ENCODE assay signal across 19 cellular contexts in genomic region chr6:10268111-10268510, GRCh38.
DNase-seq lines count a peak whose midpoint lies in the region; ATAC-seq, FAIRE-seq and TF ChIP-seq lines count a peak whose summit lies in the region.
"Had no signal": no experiment of that assay in that cellular context is flagged by ENCODE, and none has a peak within 500 bp of the region (broad histone marks: within the 10 kb centered on the region; RNA-seq: fewer than 3 reads in every experiment).

No MANE protein-coding gene starts in this region.

- DNase-seq in NCI-H69 (lab: John Stamatoyannopoulos, UW): peak; percentile 22
- peak in 1 of 2 experiments; percentile 57 for DNase-seq in H1 (ENCODE audit: low read depth in 1 of 2, low spot score in 2 of 2)
- peak; percentile 51 for DNase-seq in iPS-NIHi11 (ENCODE audit: low spot score)
- no peak for DNase-seq in posterior vena cava (ENCODE audit: low spot score)
- DNase-seq in activated CD8-positive, alpha-beta T cell treated with anti-CD3 and anti-CD28 coated beads, Interleukin-2, amount 10 ng/mL, durations not matched to agents 7 days and 5 days: no peak
- no peak for DNase-seq in GM19239 (ENCODE audit: insufficient read length, low spot score)
- DNase-seq in NCI-H1105 (lab: John Stamatoyannopoulos, UW): no peak
- DNase-seq: COR-L47, DMS153, EL, MG63, NCI-H1092 treated with DMSO at 0.1 percent for 48 hours, NCI-H187 treated with DMSO at 0.1 percent for 48 hours, RPMI8226 had no signal

- no peaks in the 10 kb centered on the region for H3K36me3 Mint-ChIP-seq in activated CD8-positive, alpha-beta T cell treated with anti-CD3 and anti-CD28 coated beads, Interleukin-2, amount 10 ng/mL, durations not matched to agents 7 days and 5 days (ENCODE audit: low read depth)
- H3K36me3 Mint-ChIP-seq: CD14-positive monocyte had no signal

- H2AFZ ChIP-seq in H1 (ENCODE audit: low read length): no peak overlapping the region

- no peaks in the 10 kb centered on the region for H3K79me1 ChIP-seq in H1 (ENCODE audit: low read depth, low read length)

- no peak overlapping the region for H2BK15ac ChIP-seq in H1 (ENCODE audit: low read length)

- H3K4me2 ChIP-seq in H1 (ENCODE audit: insufficient read depth in 1 of 2, low read depth in 2 of 2, low read length in 2 of 2): peak overlapping the region; percentile 58 to 73
- H3K4me2 ChIP-seq: A549 had no signal

- no peaks in the 10 kb centered on the region for H3K27me3 Mint-ChIP-seq in activated CD8-positive, alpha-beta T cell treated with anti-CD3 and anti-CD28 coated beads, Interleukin-2, amount 10 ng/mL, durations not matched to agents 7 days and 5 days (ENCODE audit: low read depth)

- H2AK5ac ChIP-seq in H1 (ENCODE audit: low read depth, low read length): no peak overlapping the region

- CTCF ChIA-PET in H1 (lab: Charles Lee; ENCODE audit: partially characterized antibody): interaction anchor here (0.6 to 4.0 kb wide), 6 partner anchors 10 to 237 kb away, joined by 3 to 20 read pairs (median 4); no protein-coding TSS in a partner anchor
- CTCF ChIA-PET in activated CD8-positive, alpha-beta T cell treated with anti-CD3 and anti-CD28 coated beads, Interleukin-2, amount 10 ng/mL, durations not matched to agents 7 days and 5 days (lab: Charles Lee): no interaction called here

- H3K18ac ChIP-seq in H1 (ENCODE audit: extremely low read depth, low read length): peak overlapping the region; percentile 84

- H3K27ac ChIP-seq in H1 (ENCODE audit: low read depth, low read length): peak overlapping the region; percentile 55
- H3K27ac ChIP-seq: HL-60 had no signal

- H4K5ac ChIP-seq in H1 (ENCODE audit: insufficient read length, low read depth, low read length): no peak overlapping the region

- H3K79me2 ChIP-seq in H1 (ENCODE audit: control insufficient read depth in 1 of 2, insufficient read depth in 2 of 2, low read length in 2 of 2): no peaks in the 10 kb centered on the region

- FAIRE-seq in H1 (lab: Jason Lieb, UNC) (peak; percentile 81), GM19239 (lab: Jason Lieb, UNC) (no peak)
- FAIRE-seq: A549, GM18507 had no signal

- H3K4me3 ChIP-seq in H1 (ENCODE audit: extremely low read depth in 1 of 4, insufficient read depth in 2 of 4, low read depth in 3 of 4, low read length in 4 of 4): peak overlapping the region in 1 of 4 experiments; percentile 29; a peak in 3 of 8 replicates
- H3K4me3 ChIP-seq: A549, MG63 had no signal

- no peak overlapping the region for H3K4ac ChIP-seq in H1 (replicated peaks; ENCODE audit: insufficient read length, low read depth, low read length)

- H3K27me3 ChIP-seq in H1 (replicated peaks in 1 of 4; ENCODE audit: control insufficient read depth in 3 of 4, extremely low read depth in 1 of 4, insufficient read depth in 3 of 4, low read length in 3 of 4): no peaks in the 10 kb centered on the region
- H3K27me3 ChIP-seq: MG63 had no signal

- peak overlapping the region; percentile 14; the same call in 1 of the 2 replicates for H2BK5ac ChIP-seq in H1 (ENCODE audit: low read depth, low read length)

- no peak overlapping the region for H3K27ac Mint-ChIP-seq in activated CD8-positive, alpha-beta T cell treated with anti-CD3 and anti-CD28 coated beads, Interleukin-2, amount 10 ng/mL, durations not matched to agents 7 days and 5 days
- H3K27ac Mint-ChIP-seq: CD14-positive monocyte had no signal

- peak overlapping the region; percentile 52; the same call in 1 of the 2 replicates for H2BK20ac ChIP-seq in H1 (ENCODE audit: low read length)

- no peaks in the 10 kb centered on the region for H3K4me1 Mint-ChIP-seq in activated CD8-positive, alpha-beta T cell treated with anti-CD3 and anti-CD28 coated beads, Interleukin-2, amount 10 ng/mL, durations not matched to agents 7 days and 5 days (ENCODE audit: low read depth)
- H3K4me1 Mint-ChIP-seq: CD14-positive monocyte had no signal

- no peaks in the 10 kb centered on the region for H4K20me1 ChIP-seq in H1 (replicated peaks in 1 of 2; ENCODE audit: control insufficient read depth in 1 of 2, insufficient read depth in 2 of 2, low read length in 2 of 2)

- no peaks in the 10 kb centered on the region for H3K9me3 Mint-ChIP-seq in activated CD8-positive, alpha-beta T cell treated with anti-CD3 and anti-CD28 coated beads, Interleukin-2, amount 10 ng/mL, durations not matched to agents 7 days and 5 days (ENCODE audit: insufficient read depth)

- no peak for TF ChIP-seq CTCF in H1 (IDR thresholded peaks at IDR 0.05; ENCODE audit: control extremely low read depth in 1 of 3, insufficient read depth in 1 of 3, low read depth in 1 of 3, low read length in 3 of 3)

- H3K23me2 ChIP-seq in H1 (ENCODE audit: low read depth, low read length): no peaks in the 10 kb centered on the region

- no peaks in the 10 kb centered on the region for H3K36me3 ChIP-seq in ES-I3 (ENCODE audit: insufficient read depth, low read length)
- no peaks in the 10 kb centered on the region for H3K36me3 ChIP-seq in H1 (ENCODE audit: control insufficient read depth in 2 of 4, insufficient read depth in 4 of 4, low read length in 3 of 4)
- H3K36me3 ChIP-seq: MG63 had no signal

- no peak overlapping the region for H3K14ac ChIP-seq in H1 (ENCODE audit: insufficient read length)

- POLR2A ChIA-PET in H1 (lab: Charles Lee; ENCODE audit: partially characterized antibody): interaction anchor here (0.6 kb wide), 1 partner anchor 171 kb away, joined by 3 read pairs; no protein-coding TSS in a partner anchor
- POLR2A ChIA-PET in activated CD8-positive, alpha-beta T cell treated with anti-CD3 and anti-CD28 coated beads, Interleukin-2, amount 10 ng/mL, durations not matched to agents 7 days and 5 days (lab: Charles Lee): no interaction called here

- WGBS in H1 (ENCODE audit: extremely low coverage in 1 of 2, insufficient coverage in 1 of 2, insufficient read length in 1 of 2, insufficient replicate concordance in 2 of 2, low coverage in 1 of 2, low lambda C conversion rate in 2 of 2, missing lambda C conversion rate in 1 of 2), 2 experiments: 28% methylated on average over 4 of the region's 4 CpGs; no CpG with 5 or more reads in 1 of the 2 experiments

- TF ChIP-seq RAD21 in H1 (IDR thresholded peaks at IDR 0.05 in 1 of 2, conservative IDR thresholded peaks at IDR 0.05 in 1 of 2; ENCODE audit: low read depth in 2 of 2, low read length in 2 of 2): no peak

- TF ChIP-seq EP300 in H1 (IDR thresholded peaks at IDR 0.05; ENCODE audit: borderline replicate concordance in 1 of 2, low read depth in 2 of 2, low read length in 2 of 2): peak in 1 of 2 experiments; percentile 61; a peak in 1 of 3 replicates

- H4K91ac ChIP-seq in H1 (replicated peaks; ENCODE audit: insufficient read length, low read length): peak overlapping the region; percentile 70

- no peak for TF ChIP-seq POLR2A in H1 (IDR thresholded peaks at IDR 0.05; ENCODE audit: control extremely low read depth in 1 of 2, low read depth in 2 of 2, low read length in 2 of 2)

- H3K9ac ChIP-seq in ES-I3 (ENCODE audit: low read depth, low read length) (0 out of 2 replicates have a peak overlapping the region, but pooled peaks have one; percentile 9), H1 (replicated peaks in 1 of 4; ENCODE audit: extremely low read depth in 1 of 4, low read depth in 3 of 4, low read length in 3 of 4) (peak overlapping the region in 1 of 4 experiments; percentile 20; a peak in 1 of 7 replicates)

- H3K9me3 ChIP-seq in ES-I3 (ENCODE audit: control insufficient read depth, insufficient read depth, low read length): no peaks in the 10 kb centered on the region
- H3K9me3 ChIP-seq in H1 (ENCODE audit: insufficient read depth in 2 of 2, low read depth in 1 of 2, low read length in 1 of 2): no peaks in the 10 kb centered on the region
- H3K9me3 ChIP-seq: A549 had no signal

- no peak overlapping the region for H3K4me3 Mint-ChIP-seq in activated CD8-positive, alpha-beta T cell treated with anti-CD3 and anti-CD28 coated beads, Interleukin-2, amount 10 ng/mL, durations not matched to agents 7 days and 5 days

- H2BK120ac ChIP-seq in H1 (replicated peaks; ENCODE audit: low read depth, low read length): no peak overlapping the region

- ATAC-seq in activated CD8-positive, alpha-beta T cell treated with anti-CD3 and anti-CD28 coated beads, Interleukin-2, amount 10 ng/mL, durations not matched to agents 7 days and 5 days: no peak
- ATAC-seq: A549 had no signal

- H3K4me1 ChIP-seq in ES-I3 (ENCODE audit: insufficient read depth, low read length) (peaks cover 25% of the 10 kb centered on the region), H1 (replicated peaks in 1 of 4; ENCODE audit: control insufficient read depth in 3 of 4, insufficient read depth in 4 of 4, low read length in 3 of 4) (peaks cover 9 to 27% (median 16%) of the 10 kb centered on the region in 4 experiments)

- no peak overlapping the region for H3K23ac ChIP-seq in H1 (ENCODE audit: insufficient read length)

- H2BK12ac ChIP-seq in H1 (ENCODE audit: low read depth, low read length): peak overlapping the region; percentile 56

- H3K56ac ChIP-seq in H1 (replicated peaks; ENCODE audit: insufficient read length, low read depth, low read length): no peak overlapping the region

- intact Hi-C loops in posterior vena cava (cut with DNase I): no loop called here

- no peak overlapping the region for H4K8ac ChIP-seq in H1 (ENCODE audit: extremely low read depth, insufficient read depth, low read length)

TF ChIP-seq in H1, 55 proteins besides CTCF, POLR2A, EP300 and RAD21 (continues in another document):
- TF ChIP-seq SIX5 (IDR thresholded peaks at IDR 0.05; ENCODE audit: low read depth, low read length): no peak
- TF ChIP-seq BRCA1 (IDR thresholded peaks at IDR 0.05; ENCODE audit: low read depth, low read length): no peak
- TF ChIP-seq FOSL1 (IDR thresholded peaks at IDR 0.05; ENCODE audit: insufficient read depth, low read depth, low read length): no peak
- TF ChIP-seq MAFK (IDR thresholded peaks at IDR 0.05; ENCODE audit: low read depth, low read length): peak; percentile 77
- 0 out of 2 replicates have a peak, but pooled peaks have one; percentile 10 for TF ChIP-seq KDM1A (IDR thresholded peaks at IDR 0.05; ENCODE audit: borderline replicate concordance, low read length)
- TF ChIP-seq SIRT6 (IDR thresholded peaks at IDR 0.05; ENCODE audit: low read length): no peak
- peak; percentile 49; the same call in 1 of the 2 replicates for TF ChIP-seq TEAD4 (IDR thresholded peaks at IDR 0.05; ENCODE audit: low read depth, low read length)
- TF ChIP-seq BCL11A (IDR thresholded peaks at IDR 0.05; ENCODE audit: low read depth in 2 of 2, low read length in 2 of 2): peak in 1 of 2 experiments; percentile 10
- TF ChIP-seq POU5F1 (IDR thresholded peaks at IDR 0.05; ENCODE audit: low read depth, low read length): no peak
- TF ChIP-seq CBX5 (IDR thresholded peaks at IDR 0.05; ENCODE audit: low read depth, low read length): no peak
- no peak for TF ChIP-seq POLR2AphosphoS5 (IDR thresholded peaks at IDR 0.05; ENCODE audit: low read depth, low read length)
- TF ChIP-seq EGR1 (IDR thresholded peaks at IDR 0.05; ENCODE audit: borderline replicate concordance, low read depth, low read length): no peak
- TF ChIP-seq CREB1 (IDR thresholded peaks at IDR 0.05): no peak
- no peak for TF ChIP-seq SRF (IDR thresholded peaks at IDR 0.05; ENCODE audit: low read depth, low read length)
- no peak for TF ChIP-seq SP4 (IDR thresholded peaks at IDR 0.05; ENCODE audit: low read length)
- TF ChIP-seq BACH1 (IDR thresholded peaks at IDR 0.05; ENCODE audit: low read length): peak; percentile 73; the same call in 1 of the 2 replicates

Comparison
In these comparisons a context has a peak if more than half of its experiments do, and no peak if none do; other contexts are left out.
1. DNase-seq: peak in NCI-H69 (single experiment) and iPS-NIHi11 (single experiment); none in posterior vena cava (single experiment), activated CD8-positive, alpha-beta T cell treated with anti-CD3 and anti-CD28 coated beads, Interleukin-2, amount 10 ng/mL, durations not matched to agents 7 days and 5 days (single experiment), GM19239 (single experiment) and NCI-H1105 (single experiment).